ENCODE assay signal across 22 cellular contexts in the genomic region with DNA sequence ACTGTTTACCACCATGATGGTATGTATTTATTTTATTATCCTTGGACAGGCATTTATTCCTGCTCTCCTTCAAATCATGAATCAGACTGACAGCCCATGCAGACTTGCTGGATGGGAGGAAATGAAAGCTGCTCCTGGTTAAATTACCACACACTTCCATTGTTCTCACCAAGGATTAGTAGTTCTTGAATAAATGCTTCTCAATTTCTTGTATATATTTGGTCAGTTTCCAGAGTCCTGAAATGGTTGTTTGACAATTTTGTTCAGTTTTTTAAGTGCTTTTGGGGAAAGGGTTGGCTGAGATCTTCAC.
DNase-seq lines count a peak whose midpoint lies in the region; ATAC-seq and TF ChIP-seq lines count a peak whose summit lies in the region.
"Had no signal": no experiment of that assay in that cellular context is flagged by ENCODE, and none has a peak within 500 bp of the region (broad histone marks: within the 10 kb centered on the region; RNA-seq: fewer than 3 reads in every experiment).

No MANE protein-coding gene starts in this region.

- H3K36me3 ChIP-seq in body of pancreas (replicated peaks in 1 of 2; ENCODE audit: insufficient read depth in 1 of 2, low read depth in 2 of 2) = no peaks in the 10 kb centered on the region
- H3K36me3 ChIP-seq: uterus had no signal

- H3K9me3 Mint-ChIP-seq in endothelial cell (ENCODE audit: unreplicated experiment) = no peaks in the 10 kb centered on the region
- peaks cover 14% of the 10 kb centered on the region for H3K9me3 Mint-ChIP-seq in nephron
- H3K9me3 Mint-ChIP-seq in immature natural killer cell = peaks cover 0 to 3% (median 0%) of the 10 kb centered on the region in 6 donors
- H3K9me3 Mint-ChIP-seq: activated naive CD4-positive, alpha-beta T cell treated with anti-CD3 and anti-CD28 coated beads, Interleukin-2, amount 50 U/mL, for 24 hours had no signal

- H3K4me3 Mint-ChIP-seq in endothelial cell (ENCODE audit: unreplicated experiment) = no peak overlapping the region
- H3K4me3 Mint-ChIP-seq in nephron = no peak overlapping the region
- no peak overlapping the region for H3K4me3 Mint-ChIP-seq in immature natural killer cell
- H3K4me3 Mint-ChIP-seq: activated naive CD4-positive, alpha-beta T cell treated with anti-CD3 and anti-CD28 coated beads, Interleukin-2, amount 50 U/mL, for 24 hours; brain; CD4-positive, CD25-positive, alpha-beta regulatory T cell; T-cell had no signal

- H3K4me1 Mint-ChIP-seq in endothelial cell (ENCODE audit: unreplicated experiment) (no peaks in the 10 kb centered on the region), nephron (no peaks in the 10 kb centered on the region), immature natural killer cell (peaks cover 12 to 14% of the 10 kb centered on the region in 2 donors)
- H3K4me1 Mint-ChIP-seq: brain, T-cell had no signal

- no peak for TF ChIP-seq CTCF in AG04450 (IDR thresholded peaks at IDR 0.05; ENCODE audit: low read depth, low read length)
- no peak for TF ChIP-seq CTCF in VCaP (conservative IDR thresholded peaks at IDR 0.05)
- TF ChIP-seq CTCF in endothelial cell (IDR thresholded peaks at IDR 0.05; ENCODE audit: unreplicated experiment) = no peak
- no peak for TF ChIP-seq CTCF in nephron (IDR thresholded peaks at IDR 0.05; ENCODE audit: unreplicated experiment in 3 of 3)
- no peak for TF ChIP-seq CTCF in body of pancreas (IDR thresholded peaks at IDR 0.05)

- intact Hi-C loops in body of pancreas (cut with DNase I) = no loop called here

- H3K27ac Mint-ChIP-seq in endothelial cell (ENCODE audit: unreplicated experiment) (peak overlapping the region; percentile 45), nephron (peak overlapping the region in 2 of 3 experiments; percentile 79 to 89), immature natural killer cell (peak overlapping the region in 2 of 6 donors; percentile 1 to 79)
- H3K27ac Mint-ChIP-seq: activated naive CD4-positive, alpha-beta T cell treated with anti-CD3 and anti-CD28 coated beads, Interleukin-2, amount 50 U/mL, for 24 hours; T-cell had no signal

- POLR2A ChIA-PET in AG04450 (lab: Yijun Ruan, JAX) = interaction anchor here (0.6 kb wide), 1 partner anchor 825 kb away, joined by 7 read pairs; no protein-coding TSS in a partner anchor

- H3K27me3 Mint-ChIP-seq in endothelial cell (ENCODE audit: unreplicated experiment) (no peaks in the 10 kb centered on the region), nephron (ENCODE audit: low read depth) (no peaks in the 10 kb centered on the region), immature natural killer cell (ENCODE audit: low read depth in 3 of 3) (peaks cover 0 to 2% (median 2%) of the 10 kb centered on the region in 3 donors)
- H3K27me3 Mint-ChIP-seq: activated naive CD4-positive, alpha-beta T cell treated with anti-CD3 and anti-CD28 coated beads, Interleukin-2, amount 50 U/mL, for 24 hours; brain; T-cell had no signal

- H3K4me3 ChIP-seq in AG04450 (ENCODE audit: low read depth, low read length) (no peak overlapping the region), body of pancreas (no peak overlapping the region)
- H3K4me3 ChIP-seq: uterus had no signal

- TF ChIP-seq POLR2A in body of pancreas (IDR thresholded peaks at IDR 0.05) = no peak

- ATAC-seq in body of pancreas = no peak
- ATAC-seq in GM19328 (IDR thresholded peaks at IDR 0.05; ENCODE audit: unreplicated experiment) = no peak
- ATAC-seq: T-cell had no signal

- CTCF ChIA-PET in AG04450 (lab: Charles Lee) = interaction anchor here (0.6 kb wide), 1 partner anchor 18 kb away, joined by 3 read pairs; no protein-coding TSS in a partner anchor

- no peak for DNase-seq in AG04450 (ENCODE audit: low read depth, low spot score)
- no peak for DNase-seq in endothelial cell (ENCODE audit: low spot score)
- DNase-seq in body of pancreas = no peak
- no peak for DNase-seq in immature natural killer cell
- DNase-seq in SW480 (ENCODE audit: low spot score) = no peak
- DNase-seq: activated CD4-positive, alpha-beta T cell treated with anti-CD3 and anti-CD28 coated beads for 4 hours; CD4-positive, CD25-positive, alpha-beta regulatory T cell; DMS 273 treated with DMSO at 0.1 percent for 48 hours; kidney; mesendoderm; NCI-H187 treated with DMSO at 0.1 percent for 48 hours; NCI-H774; OCI-M1; Right ventricle myocardium superior; T-cell; uterus had no signal

- no peaks in the 10 kb centered on the region for H3K4me1 ChIP-seq in body of pancreas
- H3K4me1 ChIP-seq: uterus had no signal

- no peaks in the 10 kb centered on the region for H3K9me3 ChIP-seq in AG04450 (ENCODE audit: control insufficient read depth, insufficient read depth, low read length)
- H3K9me3 ChIP-seq in body of pancreas = no peaks in the 10 kb centered on the region
- H3K9me3 ChIP-seq: uterus had no signal

- H3K27ac ChIP-seq in AG04450 (ENCODE audit: low read depth, low read length) (peak overlapping the region; percentile 43), VCaP (peak overlapping the region; percentile 70), body of pancreas (no peak overlapping the region)
- H3K27ac ChIP-seq: epithelial cell of prostate, uterus had no signal

- H3K27me3 ChIP-seq in AG04450 (ENCODE audit: control insufficient read depth, insufficient read depth, low read length) (no peaks in the 10 kb centered on the region), body of pancreas (no peaks in the 10 kb centered on the region)
- H3K27me3 ChIP-seq: uterus had no signal

- H3K36me3 Mint-ChIP-seq in endothelial cell (ENCODE audit: low read depth, unreplicated experiment) = peaks cover 22% of the 10 kb centered on the region
- peaks cover 41% of the 10 kb centered on the region for H3K36me3 Mint-ChIP-seq in nephron (ENCODE audit: low read depth)
- peaks cover 17 to 29% (median 25%) of the 10 kb centered on the region in 3 donors for H3K36me3 Mint-ChIP-seq in immature natural killer cell

Comparison
In these comparisons a context has a peak if more than half of its experiments do, and no peak if none do; other contexts are left out.
1. H3K27ac ChIP-seq: peak in AG04450 (single experiment) and VCaP (single experiment); none in body of pancreas (0 of 4).